ENCODE assay signal across 2 cellular contexts in the genomic region with DNA sequence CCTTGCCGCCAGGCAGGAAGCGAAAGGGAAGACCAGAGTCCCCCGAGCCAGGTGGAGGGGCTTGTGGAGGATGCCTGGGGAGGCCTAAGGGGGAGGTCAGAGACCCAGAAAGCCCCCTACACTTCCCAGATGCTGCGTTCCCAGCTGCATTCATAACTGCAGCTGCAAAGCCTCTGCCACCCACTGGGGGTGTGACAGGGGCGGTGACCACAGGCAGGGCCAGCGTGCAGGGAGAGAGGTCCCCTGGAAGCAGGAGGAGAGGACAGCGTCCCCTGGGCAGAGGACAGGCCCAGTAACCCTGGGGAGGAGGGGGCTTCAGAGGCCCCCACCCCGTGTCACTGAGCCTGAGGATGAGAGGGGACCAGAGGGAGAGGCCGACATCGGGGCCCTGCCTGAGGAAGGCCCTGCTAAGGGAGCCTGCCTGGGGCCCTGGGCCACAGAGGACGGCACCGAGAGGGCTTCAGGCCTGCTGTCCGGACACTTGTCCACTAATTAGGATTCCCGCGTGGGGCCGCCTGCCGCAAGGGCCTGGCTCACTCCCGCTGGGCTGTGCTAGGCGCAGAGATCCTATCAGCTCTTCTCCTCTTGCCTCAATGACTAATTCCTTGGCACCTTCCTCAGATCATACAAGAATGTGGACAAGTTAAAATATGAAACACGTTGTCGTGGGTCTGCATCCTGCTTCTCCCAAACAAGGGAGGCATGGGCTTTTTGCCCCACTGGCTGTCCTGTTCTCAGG.
TF ChIP-seq lines count a peak whose summit lies in the region.

No MANE protein-coding gene starts in this region.

TF ChIP-seq in HepG2, 621 proteins besides CTCF, POLR2A, EP300 and RAD21 (continues in another document):
- TF ChIP-seq KIAA2018 (CRISPR knock-in tag; IDR thresholded peaks at IDR 0.05; ENCODE audit: borderline replicate concordance) (no peak), NR1H2 (CRISPR knock-in tag; IDR thresholded peaks at IDR 0.05; ENCODE audit: borderline replicate concordance, low read depth) (no peak), ZNF543 (CRISPR knock-in tag; IDR thresholded peaks at IDR 0.05) (no peak), EZH2 (conservative IDR thresholded peaks at IDR 0.05; ENCODE audit: low read depth, low read length) (no peak), ZNF432 (CRISPR knock-in tag; IDR thresholded peaks at IDR 0.05; ENCODE audit: borderline replicate concordance) (no peak), GPN1 (CRISPR knock-in tag; IDR thresholded peaks at IDR 0.05; ENCODE audit: borderline replicate concordance) (no peak), PPARG (CRISPR knock-in tag; conservative IDR thresholded peaks at IDR 0.05) (no peak), SIX4 (CRISPR knock-in tag; IDR thresholded peaks at IDR 0.05) (no peak), SALL2 (CRISPR knock-in tag; IDR thresholded peaks at IDR 0.05) (no peak), RNF2 (conservative IDR thresholded peaks at IDR 0.05; ENCODE audit: low read depth) (no peak), ZNF780A (CRISPR knock-in tag; IDR thresholded peaks at IDR 0.05) (no peak), ASH2L (IDR thresholded peaks at IDR 0.05; ENCODE audit: insufficient read length, low read depth, low read length) (no peak), SUZ12 (IDR thresholded peaks at IDR 0.05; ENCODE audit: low read depth, low read length) (no peak), SMAD1 (CRISPR knock-in tag; IDR thresholded peaks at IDR 0.05; ENCODE audit: borderline replicate concordance, low read depth) (no peak), ZNF563 (CRISPR knock-in tag; IDR thresholded peaks at IDR 0.05) (no peak), CBX2 (IDR thresholded peaks at IDR 0.05; ENCODE audit: low read depth, low read length) (no peak), CBX2 (CRISPR knock-in tag; IDR thresholded peaks at IDR 0.05; ENCODE audit: low read depth) (no peak), PAWR (CRISPR knock-in tag; IDR thresholded peaks at IDR 0.05; ENCODE audit: borderline replicate concordance) (no peak), ZSCAN29 (CRISPR knock-in tag; conservative IDR thresholded peaks at IDR 0.05) (no peak)
- TF ChIP-seq, protein P1, sequence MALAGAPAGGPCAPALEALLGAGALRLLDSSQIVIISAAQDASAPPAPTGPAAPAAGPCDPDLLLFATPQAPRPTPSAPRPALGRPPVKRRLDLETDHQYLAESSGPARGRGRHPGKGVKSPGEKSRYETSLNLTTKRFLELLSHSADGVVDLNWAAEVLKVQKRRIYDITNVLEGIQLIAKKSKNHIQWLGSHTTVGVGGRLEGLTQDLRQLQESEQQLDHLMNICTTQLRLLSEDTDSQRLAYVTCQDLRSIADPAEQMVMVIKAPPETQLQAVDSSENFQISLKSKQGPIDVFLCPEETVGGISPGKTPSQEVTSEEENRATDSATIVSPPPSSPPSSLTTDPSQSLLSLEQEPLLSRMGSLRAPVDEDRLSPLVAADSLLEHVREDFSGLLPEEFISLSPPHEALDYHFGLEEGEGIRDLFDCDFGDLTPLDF (CRISPR knock-in tag; IDR thresholded peaks at IDR 0.05), result no peak

TF ChIP-seq in GM12878, 131 proteins besides CTCF, POLR2A, EP300 and RAD21:
- TF ChIP-seq CHD4 (IDR thresholded peaks at IDR 0.05), result no peak
- no peak for TF ChIP-seq STAT3 (IDR thresholded peaks at IDR 0.05; ENCODE audit: low read depth, low read length)
- no peak for TF ChIP-seq ASH2L (IDR thresholded peaks at IDR 0.05; ENCODE audit: borderline replicate concordance, low read depth)
- no peak for TF ChIP-seq MYB (IDR thresholded peaks at IDR 0.05; ENCODE audit: borderline replicate concordance, low read depth, low read length)
- TF ChIP-seq TCF12 (IDR thresholded peaks at IDR 0.05; ENCODE audit: low read depth, low read length), result no peak
- no peak for TF ChIP-seq BCLAF1 (IDR thresholded peaks at IDR 0.05)
- no peak for TF ChIP-seq JUNB (IDR thresholded peaks at IDR 0.05)
- no peak for TF ChIP-seq FOXK2 (IDR thresholded peaks at IDR 0.05)
- no peak for TF ChIP-seq RFX5 (IDR thresholded peaks at IDR 0.05; ENCODE audit: low read depth, low read length)
- no peak for TF ChIP-seq ETV6 (conservative IDR thresholded peaks at IDR 0.05 in 1 of 2, IDR thresholded peaks at IDR 0.05 in 1 of 2; ENCODE audit: borderline replicate concordance in 1 of 2, low read depth in 1 of 2)
- no peak for TF ChIP-seq HDGF (IDR thresholded peaks at IDR 0.05)
- TF ChIP-seq YY1 (IDR thresholded peaks at IDR 0.05; ENCODE audit: low read depth, low read length), result no peak
- no peak for TF ChIP-seq NFIC (IDR thresholded peaks at IDR 0.05; ENCODE audit: low read depth, low read length)
- no peak for TF ChIP-seq ZZZ3 (IDR thresholded peaks at IDR 0.05; ENCODE audit: control insufficient read depth, insufficient read length, low read depth)
TF ChIP-seq in GM12878: peak in this region for 0.
